In genomic region chr4:166165829-166166420, GRCh38 we compare ENCODE assay signal across 8 cellular contexts.
DNase-seq lines count a peak whose midpoint lies in the region; ATAC-seq and TF ChIP-seq lines count a peak whose summit lies in the region.

No MANE protein-coding gene starts in this region.

- H3K4me3 Mint-ChIP-seq in activated CD4-positive, alpha-beta T cell treated with anti-CD3 and anti-CD28 coated beads for 36 hours, result no peak overlapping the region

- H3K36me3 ChIP-seq in thoracic aorta, result no peaks in the 10 kb centered on the region

- no peak overlapping the region for H3K27ac Mint-ChIP-seq in activated CD4-positive, alpha-beta T cell treated with anti-CD3 and anti-CD28 coated beads for 36 hours

- peak; percentile 10 for DNase-seq in activated CD4-positive, alpha-beta T cell treated with anti-CD3 and anti-CD28 coated beads for 36 hours
- no peak for DNase-seq in activated CD4-positive, alpha-beta T cell treated with anti-CD3 and anti-CD28 coated beads, Interleukin-2, amount 50 U/mL, for 4 hours
- DNase-seq in NCI-H748 (lab: John Stamatoyannopoulos, UW; ENCODE audit: unreplicated experiment) (peak; percentile 83), brain pericyte (ENCODE audit: low read depth, low spot score) (peak; percentile 58), iris pigment epithelial cell (ENCODE audit: low read depth) (peak; percentile 74), thoracic aorta (ENCODE audit: low spot score) (no peak)

- H3K4me3 ChIP-seq in thoracic aorta, result no peak overlapping the region

- CTCF ChIA-PET in activated CD4-positive, alpha-beta T cell treated with anti-CD3 and anti-CD28 coated beads for 36 hours (lab: Charles Lee), result interaction anchor here (0.6 to 1.4 kb wide), 6 partner anchors 13 to 428 kb away, joined by 3 to 6 read pairs (median 3); no protein-coding TSS in a partner anchor

- ATAC-seq in activated CD4-positive, alpha-beta T cell treated with anti-CD3 and anti-CD28 coated beads for 36 hours, result peak; percentile 75
- ATAC-seq in GM21526 (IDR thresholded peaks at IDR 0.05; ENCODE audit: low FRiP score, unreplicated experiment) (peak; percentile 99), HG03575 (IDR thresholded peaks at IDR 0.05; ENCODE audit: extremely low read depth, insufficient number of reproducible peaks, low FRiP score, unreplicated experiment) (peak; percentile 95), thoracic aorta (ENCODE audit: insufficient number of reproducible peaks, low FRiP score, low read depth) (peak; percentile 79)

- H3K27me3 ChIP-seq in thoracic aorta (replicated peaks; ENCODE audit: insufficient read depth), result no peaks in the 10 kb centered on the region

- no peaks in the 10 kb centered on the region for H3K36me3 Mint-ChIP-seq in activated CD4-positive, alpha-beta T cell treated with anti-CD3 and anti-CD28 coated beads for 36 hours (ENCODE audit: low read depth)

- H3K27ac ChIP-seq in thoracic aorta, result no peak overlapping the region

- H3K9me3 ChIP-seq in thoracic aorta, result no peaks in the 10 kb centered on the region

- no peaks in the 10 kb centered on the region for H3K4me1 Mint-ChIP-seq in activated CD4-positive, alpha-beta T cell treated with anti-CD3 and anti-CD28 coated beads for 36 hours

- POLR2A ChIA-PET in activated CD4-positive, alpha-beta T cell treated with anti-CD3 and anti-CD28 coated beads for 36 hours (lab: Charles Lee), result no interaction called here

- peak; percentile 71 for TF ChIP-seq CTCF in thoracic aorta (IDR thresholded peaks at IDR 0.05)

- intact Hi-C loops in activated CD4-positive, alpha-beta T cell treated with anti-CD3 and anti-CD28 coated beads for 36 hours (cut with DNase I, micrococcal nuclease), result loop anchor here (1.0 to 10.0 kb wide), 9 partner anchors 86 to 1988 kb away; no protein-coding TSS in a partner anchor

- H3K4me1 ChIP-seq in thoracic aorta (ENCODE audit: control insufficient read depth in 1 of 2, low read depth in 2 of 2), result no peaks in the 10 kb centered on the region

- H3K9me3 Mint-ChIP-seq in activated CD4-positive, alpha-beta T cell treated with anti-CD3 and anti-CD28 coated beads for 36 hours (ENCODE audit: low read depth), result no peaks in the 10 kb centered on the region

- H3K27me3 Mint-ChIP-seq in activated CD4-positive, alpha-beta T cell treated with anti-CD3 and anti-CD28 coated beads for 36 hours, result no peaks in the 10 kb centered on the region

Comparison
In these comparisons a context has a peak if more than half of its experiments do, and no peak if none do; other contexts are left out.
1. DNase-seq: peak in activated CD4-positive, alpha-beta T cell treated with anti-CD3 and anti-CD28 coated beads for 36 hours (single experiment), NCI-H748 (single experiment), brain pericyte (single experiment) and iris pigment epithelial cell (single experiment); none in activated CD4-positive, alpha-beta T cell treated with anti-CD3 and anti-CD28 coated beads, Interleukin-2, amount 50 U/mL, for 4 hours (0 of 2) and thoracic aorta (single experiment).
2. Peak in every context shown above with its lines, with median percentiles within 50 percentile points of each other: ATAC-seq.